18 cellular contexts compared by ENCODE assay signal in genomic region chr4:172666711-172667368, GRCh38.
DNase-seq lines count a peak whose midpoint lies in the region; ATAC-seq and TF ChIP-seq lines count a peak whose summit lies in the region.
"Had no signal": no experiment of that assay in that cellular context is flagged by ENCODE, and none has a peak within 500 bp of the region (broad histone marks: within the 10 kb centered on the region; RNA-seq: fewer than 3 reads in every experiment).

No MANE protein-coding gene starts in this region.

- H2BK12ac ChIP-seq in H9 (ENCODE audit: insufficient read length, low read depth, low read length): no peak overlapping the region

- no CpG with 5 or more reads among the region's 6 CpGs for WGBS in H9 (ENCODE audit: extremely low coverage, insufficient read length, low lambda C conversion rate)

- no peak overlapping the region for H3K18ac ChIP-seq in H9 (ENCODE audit: insufficient read length, low read depth, low read length)

- no peak overlapping the region for H4K91ac ChIP-seq in H9 (ENCODE audit: insufficient read length, low read depth, low read length)

- H4K5ac ChIP-seq in H9 (ENCODE audit: insufficient read length, low read depth, low read length): no peak overlapping the region

- H2BK20ac ChIP-seq in H9 (ENCODE audit: low read depth, low read length, poor library complexity, severe bottlenecking): no peak overlapping the region

- no peak overlapping the region for H3K9ac ChIP-seq in H9 (ENCODE audit: extremely low read depth, insufficient read length, low read length)

- no peak overlapping the region for H2AFZ ChIP-seq in H9 (ENCODE audit: low read length)

- no peaks in the 10 kb centered on the region for H3K23me2 ChIP-seq in H9 (ENCODE audit: insufficient read length, low read depth, low read length, poor library complexity, severe bottlenecking)

- no peak overlapping the region for H3K4me2 ChIP-seq in H9 (ENCODE audit: insufficient read depth, insufficient read length, low read length)

- DNase-seq in H9: peak; percentile 61
- peak; percentile 8 for DNase-seq in glomerular visceral epithelial cell (ENCODE audit: extremely low spot score)
- DNase-seq in globus pallidus (ENCODE audit: low spot score): no peak
- no peak for DNase-seq in NCI-H1092 treated with DMSO at 0.1 percent for 48 hours (lab: John Stamatoyannopoulos, UW)
- DNase-seq: activated CD8-positive, alpha-beta memory T cell treated with anti-CD3 and anti-CD28 coated beads, Interleukin-2, amount 50 U/mL, for 48 hours; caudate nucleus; DMS79 treated with DMSO at 0.1 percent for 48 hours; heart right ventricle; left ventricle myocardium superior; MM.1S; nephron progenitor cell; stimulated activated CD4-positive, alpha-beta T cell treated with anti-CD3 and anti-CD28 coated beads, Interleukin-2, amount 100 ng/mL, for 24 hours; transverse colon had no signal

- H3K4me1 ChIP-seq in H9 (ENCODE audit: insufficient read depth, low read length): no peaks in the 10 kb centered on the region; the same call in 1 of the 2 replicates
- H3K4me1 ChIP-seq: heart right ventricle, transverse colon had no signal

- no peak overlapping the region for H2BK15ac ChIP-seq in H9 (ENCODE audit: low read depth, low read length)

- no peak overlapping the region for H3K4ac ChIP-seq in H9 (ENCODE audit: low read depth, low read length)

- TF ChIP-seq CTCF in C4-2B (conservative IDR thresholded peaks at IDR 0.05) (peak; percentile 77), H9 (conservative IDR thresholded peaks at IDR 0.05) (peak; percentile 74; the same call in 2 of the 3 replicates), VCaP (conservative IDR thresholded peaks at IDR 0.05) (peak; percentile 56)

- H3K4me1 Mint-ChIP-seq in H9: peaks cover 11% of the 10 kb centered on the region in 2 experiments
- H3K4me1 Mint-ChIP-seq: activated naive CD4-positive, alpha-beta T cell treated with anti-CD3 and anti-CD28 coated beads, Interleukin-2, amount 50 U/mL, for 24 hours; nephron progenitor cell had no signal

- H3K79me1 ChIP-seq in H9 (ENCODE audit: insufficient read depth, low read depth, low read length, poor library complexity, severe bottlenecking): no peaks in the 10 kb centered on the region

- H3T11ph ChIP-seq in H9 (ENCODE audit: low read length): no peak overlapping the region

- no peaks in the 10 kb centered on the region for H4K20me1 ChIP-seq in H9 (ENCODE audit: control insufficient read depth, insufficient read depth, insufficient read length)

- H3K56ac ChIP-seq in H9 (ENCODE audit: insufficient read length, low read depth, low read length): no peak overlapping the region

- H3K23ac ChIP-seq in H9 (ENCODE audit: insufficient read length, low read depth, low read length): no peak overlapping the region

- H3K36me3 Mint-ChIP-seq in H9 (ENCODE audit: insufficient read depth in 1 of 3, low read depth in 3 of 3): no peaks in the 10 kb centered on the region
- H3K36me3 Mint-ChIP-seq: activated naive CD4-positive, alpha-beta T cell treated with anti-CD3 and anti-CD28 coated beads, Interleukin-2, amount 50 U/mL, for 24 hours had no signal

- no peaks in the 10 kb centered on the region for H3K27me3 Mint-ChIP-seq in H9 (ENCODE audit: low read depth)
- H3K27me3 Mint-ChIP-seq: activated naive CD4-positive, alpha-beta T cell treated with anti-CD3 and anti-CD28 coated beads, Interleukin-2, amount 50 U/mL, for 24 hours had no signal

- no peaks in the 10 kb centered on the region for H3K9me3 Mint-ChIP-seq in H9
- H3K9me3 Mint-ChIP-seq: activated naive CD4-positive, alpha-beta T cell treated with anti-CD3 and anti-CD28 coated beads, Interleukin-2, amount 50 U/mL, for 24 hours; nephron progenitor cell had no signal

- no peak overlapping the region for H2BK120ac ChIP-seq in H9 (ENCODE audit: low read depth, low read length, poor library complexity, severe bottlenecking)

- no peaks in the 10 kb centered on the region for H3K9me3 ChIP-seq in H9 (ENCODE audit: control insufficient read depth, low read depth, low read length)
- H3K9me3 ChIP-seq: heart right ventricle, transverse colon had no signal

- H4K8ac ChIP-seq in H9 (replicated peaks; ENCODE audit: insufficient read length, low read depth, low read length): no peak overlapping the region

- H2BK5ac ChIP-seq in H9 (ENCODE audit: insufficient read length, low read length): no peak overlapping the region

- no peak overlapping the region for H3K27ac Mint-ChIP-seq in H9
- H3K27ac Mint-ChIP-seq: activated naive CD4-positive, alpha-beta T cell treated with anti-CD3 and anti-CD28 coated beads, Interleukin-2, amount 50 U/mL, for 24 hours; nephron progenitor cell had no signal

- H3K27ac ChIP-seq in C4-2B (no peak overlapping the region), H9 (ENCODE audit: insufficient read length, low read depth, low read length) (no peak overlapping the region), VCaP (no peak overlapping the region)
- H3K27ac ChIP-seq: heart right ventricle, transverse colon had no signal

- no peaks in the 10 kb centered on the region for H3K27me3 ChIP-seq in H9 (ENCODE audit: insufficient read depth, low read length)
- H3K27me3 ChIP-seq: heart right ventricle, transverse colon had no signal

- no peak overlapping the region for H3K4me3 Mint-ChIP-seq in H9
- H3K4me3 Mint-ChIP-seq: activated naive CD4-positive, alpha-beta T cell treated with anti-CD3 and anti-CD28 coated beads, Interleukin-2, amount 50 U/mL, for 24 hours; nephron progenitor cell had no signal

- no peaks in the 10 kb centered on the region for H3K79me2 ChIP-seq in H9 (ENCODE audit: insufficient read depth, low read length)

- no peak overlapping the region for H3K14ac ChIP-seq in H9 (ENCODE audit: insufficient read depth, low read length)

- no peak overlapping the region for H2AK5ac ChIP-seq in H9 (ENCODE audit: insufficient read length, low read length)

- ATAC-seq in GM21528 (IDR thresholded peaks at IDR 0.05; ENCODE audit: low FRiP score, unreplicated experiment) (no peak), HG03196 (IDR thresholded peaks at IDR 0.05; ENCODE audit: unreplicated experiment) (no peak)
- ATAC-seq: heart right ventricle, left ventricle myocardium superior had no signal

Comparison
In these comparisons a context has a peak if more than half of its experiments do, and no peak if none do; other contexts are left out.
1. DNase-seq: peak in H9 (single experiment) and glomerular visceral epithelial cell (single experiment); none in globus pallidus (single experiment) and NCI-H1092 treated with DMSO at 0.1 percent for 48 hours (single experiment).
2. Peak in every context shown above with its lines, with median percentiles within 50 percentile points of each other: CTCF ChIP-seq.